8 cellular contexts compared by ENCODE assay signal in the genomic region with DNA sequence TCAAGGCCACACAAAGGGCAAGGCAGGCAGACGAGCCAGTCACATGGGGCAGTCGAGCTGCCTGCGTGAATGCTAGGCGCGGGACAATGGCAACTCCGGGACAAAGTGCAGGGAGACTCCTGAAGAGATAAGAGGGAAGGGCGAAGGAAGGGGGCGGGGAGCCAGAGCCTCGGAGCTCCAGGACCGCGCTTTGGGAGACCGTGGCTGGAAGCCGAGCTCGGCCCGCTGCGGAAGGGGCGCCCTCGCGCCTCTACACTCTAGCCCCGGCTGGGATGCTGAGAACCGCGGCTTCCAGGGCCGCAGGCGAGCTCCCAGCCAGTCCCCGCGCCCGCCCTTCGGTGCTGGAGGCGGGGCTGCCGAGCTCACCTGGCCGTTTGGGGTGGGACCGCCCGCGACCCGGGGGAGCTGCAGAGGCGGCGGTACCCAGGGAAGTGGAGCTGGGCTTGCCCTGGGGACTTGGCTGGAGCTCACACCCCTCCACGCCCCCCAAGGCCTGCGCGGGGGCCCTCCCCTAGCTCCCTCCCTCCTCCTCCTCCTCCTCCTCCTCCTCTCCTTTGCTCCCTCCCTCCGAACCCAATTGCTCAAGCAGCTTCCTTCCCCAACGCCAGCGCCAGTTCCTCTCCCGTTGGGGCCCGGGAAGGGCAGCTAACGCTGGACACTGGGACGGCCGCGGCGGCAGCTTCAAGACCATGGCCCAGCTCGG. TPM values are rescaled to one million over a fixed set of nuclear protein-coding genes. Genes with fewer than 3 reads are reported as not detected.
DNase-seq lines count a peak whose midpoint lies in the region; ATAC-seq and TF ChIP-seq lines count a peak whose summit lies in the region.

SOWAHD (plus strand) TSS at position 610 of the 703 bp plus-strand sequence; CDS start at position 690, 80 bp downstream.

- peak within 1 kb of the TSS; percentile 67 for H3K4me3 Mint-ChIP-seq in activated T-cell treated with anti-CD3 and anti-CD28 coated beads, Interleukin-2, amount 50 U/mL, for 24 hours
- H3K4me3 Mint-ChIP-seq in neural crest cell = peak within 1 kb of the TSS; percentile 89

- H3K4me1 Mint-ChIP-seq in activated T-cell treated with anti-CD3 and anti-CD28 coated beads, Interleukin-2, amount 50 U/mL, for 24 hours (ENCODE audit: low read depth) = peaks cover 58% of the 10 kb centered on the region
- H3K4me1 Mint-ChIP-seq in neural crest cell = peaks cover 19% of the 10 kb centered on the region

- H3K27ac Mint-ChIP-seq in activated T-cell treated with anti-CD3 and anti-CD28 coated beads, Interleukin-2, amount 50 U/mL, for 24 hours = peak within 1 kb of the TSS; percentile 26
- H3K27ac Mint-ChIP-seq in neural crest cell (ENCODE audit: unreplicated experiment) = no peak within 1 kb of the TSS

- H3K9me3 ChIP-seq in MG63 = no peaks in the 10 kb centered on the region

- no peaks in the 10 kb centered on the region for H3K36me3 Mint-ChIP-seq in activated T-cell treated with anti-CD3 and anti-CD28 coated beads, Interleukin-2, amount 50 U/mL, for 24 hours (ENCODE audit: low read depth)
- H3K36me3 Mint-ChIP-seq in neural crest cell (ENCODE audit: low read depth) = peaks cover 3% of the 10 kb centered on the region

- H3K9me3 Mint-ChIP-seq in activated T-cell treated with anti-CD3 and anti-CD28 coated beads, Interleukin-2, amount 50 U/mL, for 24 hours = no peaks in the 10 kb centered on the region
- H3K9me3 Mint-ChIP-seq in neural crest cell = no peaks in the 10 kb centered on the region

- no peak for TF ChIP-seq CTCF in fibroblast of the aortic adventitia (IDR thresholded peaks at IDR 0.05; ENCODE audit: insufficient read depth, low read length)
- no peak for TF ChIP-seq CTCF in neural crest cell (conservative IDR thresholded peaks at IDR 0.05)
- no peak for TF ChIP-seq CTCF in GM10266 (IDR thresholded peaks at IDR 0.05; ENCODE audit: control insufficient read depth, insufficient read depth, low read depth, missing control alignments)

- ATAC-seq in GM21786 (IDR thresholded peaks at IDR 0.05; ENCODE audit: unreplicated experiment) = no peak

- DNase-seq in GM03348 (ENCODE audit: low spot score) (peak; percentile 31), MG63 (no peak), fibroblast of the aortic adventitia (ENCODE audit: low read depth) (no peak), neural crest cell (ENCODE audit: low read depth, low spot score) (peak; percentile 9), GM10266 (ENCODE audit: extremely low spot score) (no peak), cortex of kidney (lab: John Stamatoyannopoulos, UW) (no peak)
- DNase-seq in activated T-cell treated with anti-CD3 and anti-CD28 coated beads, Interleukin-2, amount 50 U/mL, for 24 hours = peak; percentile 46

- H3K27me3 Mint-ChIP-seq in activated T-cell treated with anti-CD3 and anti-CD28 coated beads, Interleukin-2, amount 50 U/mL, for 24 hours = peaks cover 17% of the 10 kb centered on the region
- peaks cover 36% of the 10 kb centered on the region for H3K27me3 Mint-ChIP-seq in neural crest cell (ENCODE audit: low read depth)

- H3K4me3 ChIP-seq in MG63 (peak within 1 kb of the TSS; percentile 39), fibroblast of the aortic adventitia (ENCODE audit: low read depth, low read length) (peak within 1 kb of the TSS; percentile 49)

- H3K36me3 ChIP-seq in MG63 = no peaks in the 10 kb centered on the region

- H3K27me3 ChIP-seq in MG63 = no peaks in the 10 kb centered on the region

RNA-seq across cellular contexts. Expression of gene SOWAHD, which starts in this region (rescaled TPM):
- total RNA-seq in MG63 (2014; rRNA removed; shearing (Covaris generic); ENCODE audit: low replicate concordance) = 1.2 TPM in 1 of 2 replicates, not detected in the other
- total RNA-seq in fibroblast of the aortic adventitia (ENCODE audit: low replicate concordance) (not detected in 2 replicates), neural crest cell (0.32 and 0.40 TPM in 2 replicates)

Comparison
In these comparisons a context has a peak if more than half of its experiments do, and no peak if none do; other contexts are left out.
1. Peak in DNase-seq in neural crest cell; RNA of the gene not detected or under 1 TPM.
2. DNase-seq: peak in GM03348 (single experiment) and activated T-cell treated with anti-CD3 and anti-CD28 coated beads, Interleukin-2, amount 50 U/mL, for 24 hours (single experiment); none in MG63 (single experiment), fibroblast of the aortic adventitia (single experiment), GM10266 (single experiment) and cortex of kidney (single experiment).